18 cellular contexts compared by ENCODE assay signal in genomic region chr4:15890246-15890829, GRCh38.
A peak's percentile ranks its signal among the peaks of the same experiment; 100 is the strongest.
DNase-seq lines count a peak whose midpoint lies in the region; ATAC-seq and FAIRE-seq lines count a peak whose summit lies in the region.
"Had no signal": no experiment of that assay in that cellular context is flagged by ENCODE, and none has a peak within 500 bp of the region (broad histone marks: within the 10 kb centered on the region; RNA-seq: fewer than 3 reads in every experiment).

No MANE protein-coding gene starts in this region.

- peak; percentile 23 for FAIRE-seq in HTR-8/SVneo (lab: Jason Lieb, UNC)
- FAIRE-seq: A204.1, D721Med had no signal

- peaks cover 0 to 23% (median 16%) of the 10 kb centered on the region in 10 experiments; a peak in 18 of 20 replicates for H3K4me1 ChIP-seq in BLaER1 treated with 17β-estradiol and CSF1 and Interleukin-3, amounts not matched to agents 10 nM and 100 nM

- no peaks in the 10 kb centered on the region for H4K20me1 ChIP-seq in BLaER1 treated with 17β-estradiol and CSF1 and Interleukin-3, amounts not matched to agents 10 nM and 100 nM

- peaks cover 0 to 16% (median 6%) of the 10 kb centered on the region in 11 experiments; a peak in 5 of 22 replicates for H3K9me3 ChIP-seq in BLaER1 treated with 17β-estradiol and CSF1 and Interleukin-3, amounts not matched to agents 10 nM and 100 nM (replicated peaks in 1 of 11)

- intact Hi-C loops in head of caudate nucleus (cut with DNase I) = no loop called here

- peak; percentile 54 for ATAC-seq in GM19351 (IDR thresholded peaks at IDR 0.05; ENCODE audit: unreplicated experiment)
- ATAC-seq: PC-3 had no signal

- H3K4me3 ChIP-seq in BLaER1 treated with 17β-estradiol and CSF1 and Interleukin-3, amounts not matched to agents 10 nM and 100 nM = no peak overlapping the region

- DNase-seq in HTR-8/SVneo (ENCODE audit: insufficient read length, low spot score) = no peak
- peak; percentile 0 for DNase-seq in islet precursor cell
- no peak for DNase-seq in NCI-H1930 (lab: John Stamatoyannopoulos, UW)
- no peak for DNase-seq in RKO (ENCODE audit: low spot score)
- no peak for DNase-seq in cortex of kidney (lab: John Stamatoyannopoulos, UW)
- no peak for DNase-seq in head of caudate nucleus
- DNase-seq: C1 segment of cervical spinal cord, H7, NCI-H1105 treated with DMSO at 0.1 percent for 48 hours, NCI-H1694 treated with DMSO at 0.1 percent for 48 hours, NCI-H226, NCI-H524, PC-3, T-helper 1 cell had no signal

- H3K4me2 ChIP-seq in BLaER1 treated with 17β-estradiol and CSF1 and Interleukin-3, amounts not matched to agents 10 nM and 100 nM = peak overlapping the region in 8 of 11 experiments; percentile 37 to 76 (median 58); a peak in 14 of 22 replicates

- 0 out of 22 replicates have a peak overlapping the region, but pooled peaks of 1 of the 11 experiments have one; percentile 16 for H3K9ac ChIP-seq in BLaER1 treated with 17β-estradiol and CSF1 and Interleukin-3, amounts not matched to agents 10 nM and 100 nM

- H3K27ac ChIP-seq in BLaER1 treated with 17β-estradiol and CSF1 and Interleukin-3, amounts not matched to agents 10 nM and 100 nM = peak overlapping the region in 1 of 11 experiments; percentile 0; a peak in 1 of 22 replicates

- H3K36me3 ChIP-seq in BLaER1 treated with 17β-estradiol and CSF1 and Interleukin-3, amounts not matched to agents 10 nM and 100 nM = no peaks in the 10 kb centered on the region

- no peaks in the 10 kb centered on the region for H3K27me3 ChIP-seq in BLaER1 treated with 17β-estradiol and CSF1 and Interleukin-3, amounts not matched to agents 10 nM and 100 nM
